Comparison of ENCODE assay signal across 12 cellular contexts in genomic region chr1:248818505-248819374, GRCh38. TPM values are rescaled to one million over a fixed set of nuclear protein-coding genes. Genes with fewer than 3 reads are reported as not detected.
A peak's percentile ranks its signal among the peaks of the same experiment; 100 is the strongest.
DNase-seq lines count a peak whose midpoint lies in the region; ATAC-seq and FAIRE-seq lines count a peak whose summit lies in the region.
"Had no signal": no experiment of that assay in that cellular context is flagged by ENCODE, and none has a peak within 500 bp of the region (broad histone marks: within the 10 kb centered on the region; RNA-seq: fewer than 3 reads in every experiment).

No MANE protein-coding gene starts in this region.

- H3K27ac ChIP-seq in CD4-positive, alpha-beta memory T cell (ENCODE audit: low read depth, low read length): no peak overlapping the region
- no peak overlapping the region for H3K27ac ChIP-seq in small intestine (ENCODE audit: low read depth in 1 of 2, low read length in 1 of 2)

- H3K9me3 ChIP-seq in CD4-positive, alpha-beta memory T cell (ENCODE audit: control insufficient read depth in 1 of 2, low read length in 2 of 2): no peaks in the 10 kb centered on the region
- no peaks in the 10 kb centered on the region for H3K9me3 ChIP-seq in small intestine (ENCODE audit: control insufficient read depth, low read depth)
- H3K9me3 ChIP-seq: HAP-1 had no signal

- H3K9me3 Mint-ChIP-seq in CD4-positive, alpha-beta memory T cell: no peaks in the 10 kb centered on the region
- H3K9me3 Mint-ChIP-seq in activated CD4-positive, alpha-beta memory T cell treated with anti-CD3 and anti-CD28 coated beads for 36 hours: no peaks in the 10 kb centered on the region

- H3K4me1 ChIP-seq in CD4-positive, alpha-beta memory T cell (ENCODE audit: insufficient read depth, low read length): peaks cover 77% of the 10 kb centered on the region
- no peaks in the 10 kb centered on the region for H3K4me1 ChIP-seq in small intestine (ENCODE audit: control insufficient read depth in 2 of 2, insufficient read depth in 1 of 2, low read depth in 1 of 2, low read length in 1 of 2)
- H3K4me1 ChIP-seq: HAP-1 had no signal

- H3K4me3 ChIP-seq in CD4-positive, alpha-beta memory T cell (ENCODE audit: low read length in 2 of 2): no peak overlapping the region
- H3K4me3 ChIP-seq in small intestine (ENCODE audit: low read depth in 1 of 2, low read length in 2 of 2): no peak overlapping the region
- H3K4me3 ChIP-seq: HAP-1, smooth muscle cell had no signal

- CTCF ChIA-PET in CD4-positive, alpha-beta memory T cell (lab: Charles Lee; ENCODE audit: partially characterized antibody): interaction anchor here (0.7 to 1.9 kb wide), 3 partner anchors 13 to 68 kb away, joined by 3 to 5 read pairs (median 3); no protein-coding TSS in a partner anchor
- CTCF ChIA-PET in activated CD4-positive, alpha-beta memory T cell treated with anti-CD3 and anti-CD28 coated beads for 36 hours (lab: Charles Lee): interaction anchor here (1.9 kb wide), 1 partner anchor 12 kb away, joined by 9 read pairs; no protein-coding TSS in a partner anchor

- peak; percentile 44 for ATAC-seq in GM21447 (IDR thresholded peaks at IDR 0.05; ENCODE audit: unreplicated experiment)
- no peak for ATAC-seq in GM21619 (IDR thresholded peaks at IDR 0.05; ENCODE audit: unreplicated experiment)

- intact Hi-C loops in CD4-positive, alpha-beta memory T cell (cut with micrococcal nuclease): no loop called here
- intact Hi-C loops in activated CD4-positive, alpha-beta memory T cell treated with anti-CD3 and anti-CD28 coated beads for 36 hours (cut with micrococcal nuclease): no loop called here

- peaks cover 52 to 91% (median 68%) of the 10 kb centered on the region in 4 donors for H3K4me1 Mint-ChIP-seq in CD4-positive, alpha-beta memory T cell
- peaks cover 65% of the 10 kb centered on the region for H3K4me1 Mint-ChIP-seq in activated CD4-positive, alpha-beta memory T cell treated with anti-CD3 and anti-CD28 coated beads for 36 hours (ENCODE audit: low read depth)

- peak overlapping the region; percentile 31 to 77 (median 67) for H3K4me3 Mint-ChIP-seq in CD4-positive, alpha-beta memory T cell
- H3K4me3 Mint-ChIP-seq in activated CD4-positive, alpha-beta memory T cell treated with anti-CD3 and anti-CD28 coated beads for 36 hours: no peak overlapping the region

- peak in 2 of 5 donors; percentile 16 to 21 for DNase-seq in CD4-positive, alpha-beta memory T cell
- DNase-seq in activated CD4-positive, alpha-beta memory T cell treated with anti-CD3 and anti-CD28 coated beads for 36 hours: peak; percentile 15
- peak; percentile 36 for DNase-seq in islet precursor cell
- DNase-seq in small intestine: no peak
- no peak for DNase-seq in cerebellum (ENCODE audit: low spot score)
- DNase-seq in HPDE6-E6E7 (ENCODE audit: extremely low spot score): no peak
- DNase-seq: NCI-H1048 had no signal

- H3K27ac Mint-ChIP-seq in CD4-positive, alpha-beta memory T cell: peak overlapping the region; percentile 41 to 94 (median 87)
- H3K27ac Mint-ChIP-seq in activated CD4-positive, alpha-beta memory T cell treated with anti-CD3 and anti-CD28 coated beads for 36 hours: peak overlapping the region; percentile 70

- POLR2A ChIA-PET in CD4-positive, alpha-beta memory T cell (lab: Charles Lee; ENCODE audit: partially characterized antibody): interaction anchor here (1.2 to 1.9 kb wide), 2 partner anchors 21 to 40 kb away, joined by 4 to 8 read pairs; partner anchors contain the start of gene ZNF692
- POLR2A ChIA-PET in activated CD4-positive, alpha-beta memory T cell treated with anti-CD3 and anti-CD28 coated beads for 36 hours (lab: Charles Lee): no interaction called here

- no peak for FAIRE-seq in small intestine (lab: Jason Lieb, UNC)
- FAIRE-seq: TTC549 had no signal

- H3K27me3 Mint-ChIP-seq in CD4-positive, alpha-beta memory T cell: no peaks in the 10 kb centered on the region
- H3K27me3 Mint-ChIP-seq in activated CD4-positive, alpha-beta memory T cell treated with anti-CD3 and anti-CD28 coated beads for 36 hours: no peaks in the 10 kb centered on the region

- H3K36me3 ChIP-seq in CD4-positive, alpha-beta memory T cell (ENCODE audit: insufficient read depth, low read length): peaks cover 37% of the 10 kb centered on the region
- H3K36me3 ChIP-seq in small intestine (ENCODE audit: control insufficient read depth in 2 of 2, insufficient read depth in 2 of 2, low read length in 2 of 2): peaks cover 0 to 18% of the 10 kb centered on the region in 2 donors

- 75 to 78% (median 75%) methylated on average over 5 of the region's 5 CpGs for WGBS in small intestine, 3 donors

- H3K36me3 Mint-ChIP-seq in CD4-positive, alpha-beta memory T cell: peaks cover 33 to 76% of the 10 kb centered on the region in 2 donors
- H3K36me3 Mint-ChIP-seq in activated CD4-positive, alpha-beta memory T cell treated with anti-CD3 and anti-CD28 coated beads for 36 hours: peaks cover 21% of the 10 kb centered on the region

- H3K27me3 ChIP-seq in CD4-positive, alpha-beta memory T cell (ENCODE audit: insufficient read depth, low read length): no peaks in the 10 kb centered on the region
- no peaks in the 10 kb centered on the region for H3K27me3 ChIP-seq in small intestine (ENCODE audit: control insufficient read depth in 2 of 2, insufficient read depth in 2 of 2, low read length in 2 of 2)

RNA-seq across cellular contexts. Expression of gene SH3BP5L, which starts 7.0 kb away (rescaled TPM):
- 10 to 100 TPM; 40.9 to 43.4 TPM for total RNA-seq in CD4-positive, alpha-beta memory T cell
- polyA plus RNA-seq in CD4-positive, alpha-beta memory T cell: 1 to 10 TPM in 1 of 2 donors, under 1 TPM in 1; 0.77 to 4.4 TPM
- total RNA-seq in activated CD4-positive, alpha-beta memory T cell treated with anti-CD3 and anti-CD28 coated beads for 36 hours: 10 to 100 TPM; 19.7 to 19.9 TPM
- 10 to 100 TPM; 19.1 to 38.0 (median 27.3) TPM for polyA plus RNA-seq in small intestine
- 20.9 TPM for total RNA-seq in cerebellum

RNA-seq across cellular contexts. Expression of gene ZNF672, which starts 19.3 kb away (rescaled TPM):
- 10 to 100 TPM; 39.7 to 42.8 TPM for total RNA-seq in CD4-positive, alpha-beta memory T cell
- 10 to 100 TPM; 12.4 to 29.2 TPM for polyA plus RNA-seq in CD4-positive, alpha-beta memory T cell
- total RNA-seq in activated CD4-positive, alpha-beta memory T cell treated with anti-CD3 and anti-CD28 coated beads for 36 hours: 10 to 100 TPM; 50.3 to 51.4 TPM
- 10 to 100 TPM; 17.2 to 25.7 (median 20.8) TPM for polyA plus RNA-seq in small intestine
- 16.1 TPM for total RNA-seq in cerebellum

RNA-seq across cellular contexts. Expression of gene ZNF692, which starts 40.1 kb away (rescaled TPM):
- total RNA-seq in CD4-positive, alpha-beta memory T cell: 10 to 100 TPM; 70.8 to 74.8 TPM
- polyA plus RNA-seq in CD4-positive, alpha-beta memory T cell: 10 to 100 TPM; 10.9 to 13.0 TPM
- total RNA-seq in activated CD4-positive, alpha-beta memory T cell treated with anti-CD3 and anti-CD28 coated beads for 36 hours: 10 to 100 TPM; 60.4 to 65.9 TPM
- polyA plus RNA-seq in small intestine: 100 to 1,000 TPM in 1 of 3 donors, 10 to 100 TPM in 2; 42.2 to 124 (median 94.0) TPM
- 30.9 TPM for total RNA-seq in cerebellum

Comparison
In these comparisons a context has a peak if more than half of its experiments do, and no peak if none do; other contexts are left out.
1. DNase-seq: peak in activated CD4-positive, alpha-beta memory T cell treated with anti-CD3 and anti-CD28 coated beads for 36 hours (single experiment) and islet precursor cell (single experiment); none in small intestine (single experiment), cerebellum (single experiment) and HPDE6-E6E7 (single experiment).